ENCODE assay signal across 1 cellular context in the genomic region with DNA sequence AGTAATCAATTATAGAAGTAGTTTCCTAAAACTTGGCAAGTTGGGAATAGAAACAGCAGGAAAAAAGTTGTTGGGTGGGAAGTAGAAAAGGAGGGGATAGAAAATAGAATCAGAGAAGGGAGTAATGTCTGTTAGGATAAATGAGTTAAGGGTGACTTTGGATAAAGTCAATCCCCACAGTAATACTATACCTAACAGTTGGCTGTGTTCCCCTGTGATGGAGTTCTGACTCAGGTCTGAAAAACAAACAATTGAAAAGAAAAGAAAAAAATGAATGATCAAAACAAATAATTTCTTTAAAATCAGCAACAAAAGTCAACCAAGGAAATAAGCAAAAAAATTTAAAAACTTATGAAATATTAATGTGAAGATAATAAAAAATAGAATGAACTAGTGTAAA.
TF ChIP-seq lines count a peak whose summit lies in the region.

No MANE protein-coding gene starts in this region.

TF ChIP-seq in IMR-90, 13 proteins besides CTCF, POLR2A, EP300 and RAD21:
- TF ChIP-seq BHLHE40 (IDR thresholded peaks at IDR 0.05; ENCODE audit: low read depth, low read length) (no peak), CEBPB (IDR thresholded peaks at IDR 0.05; ENCODE audit: low read depth, low read length) (no peak), MAFK (IDR thresholded peaks at IDR 0.05; ENCODE audit: low read depth, low read length) (no peak), MAZ (IDR thresholded peaks at IDR 0.05; ENCODE audit: borderline replicate concordance, low read depth, low read length) (no peak), CHD1 (IDR thresholded peaks at IDR 0.05; ENCODE audit: low read depth, low read length) (no peak), MXI1 (IDR thresholded peaks at IDR 0.05; ENCODE audit: borderline replicate concordance, low read depth, low read length) (no peak), SMC3 (IDR thresholded peaks at IDR 0.05; ENCODE audit: low read depth, low read length) (no peak), FOS (IDR thresholded peaks at IDR 0.05; ENCODE audit: low read depth, low read length) (no peak), NFE2L2 (IDR thresholded peaks at IDR 0.05; ENCODE audit: low read depth, low read length) (no peak), RCOR1 (IDR thresholded peaks at IDR 0.05; ENCODE audit: insufficient replicate concordance, low read length) (no peak), RFX5 (IDR thresholded peaks at IDR 0.05; ENCODE audit: low read depth, low read length) (no peak)
- TF ChIP-seq, protein P1, sequence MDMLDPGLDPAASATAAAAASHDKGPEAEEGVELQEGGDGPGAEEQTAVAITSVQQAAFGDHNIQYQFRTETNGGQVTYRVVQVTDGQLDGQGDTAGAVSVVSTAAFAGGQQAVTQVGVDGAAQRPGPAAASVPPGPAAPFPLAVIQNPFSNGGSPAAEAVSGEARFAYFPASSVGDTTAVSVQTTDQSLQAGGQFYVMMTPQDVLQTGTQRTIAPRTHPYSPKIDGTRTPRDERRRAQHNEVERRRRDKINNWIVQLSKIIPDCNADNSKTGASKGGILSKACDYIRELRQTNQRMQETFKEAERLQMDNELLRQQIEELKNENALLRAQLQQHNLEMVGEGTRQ (IDR thresholded peaks at IDR 0.05; ENCODE audit: low read depth, low read length) = no peak
- TF ChIP-seq, protein P2, sequence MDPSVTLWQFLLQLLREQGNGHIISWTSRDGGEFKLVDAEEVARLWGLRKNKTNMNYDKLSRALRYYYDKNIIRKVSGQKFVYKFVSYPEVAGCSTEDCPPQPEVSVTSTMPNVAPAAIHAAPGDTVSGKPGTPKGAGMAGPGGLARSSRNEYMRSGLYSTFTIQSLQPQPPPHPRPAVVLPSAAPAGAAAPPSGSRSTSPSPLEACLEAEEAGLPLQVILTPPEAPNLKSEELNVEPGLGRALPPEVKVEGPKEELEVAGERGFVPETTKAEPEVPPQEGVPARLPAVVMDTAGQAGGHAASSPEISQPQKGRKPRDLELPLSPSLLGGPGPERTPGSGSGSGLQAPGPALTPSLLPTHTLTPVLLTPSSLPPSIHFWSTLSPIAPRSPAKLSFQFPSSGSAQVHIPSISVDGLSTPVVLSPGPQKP (IDR thresholded peaks at IDR 0.05; ENCODE audit: borderline replicate concordance, low read depth, low read length) = no peak
